9 cellular contexts compared by ENCODE assay signal in genomic region chr7:14717711-14718304, GRCh38.
DNase-seq lines count a peak whose midpoint lies in the region; ATAC-seq and TF ChIP-seq lines count a peak whose summit lies in the region.
"Had no signal": no experiment of that assay in that cellular context is flagged by ENCODE, and none has a peak within 500 bp of the region (broad histone marks: within the 10 kb centered on the region; RNA-seq: fewer than 3 reads in every experiment).

No MANE protein-coding gene starts in this region.

- no TSS peak for BruUV-seq in PC-3 (replicated peaks; lab: Mats Ljungman, UMichigan)

- no peak overlapping the region for H3K23ac ChIP-seq in neuronal stem cell (ENCODE audit: low read depth, low read length, poor library complexity)

- no peaks in the 10 kb centered on the region for H3F3A ChIP-seq in PC-3 (ENCODE audit: low read length, unreplicated experiment)

- in situ Hi-C loops in transverse colon (cut with MboI; ENCODE audit: low pct_ligation_motif_present in 1 of 4, low pct_unique_long_range_greater_than_20kb in 1 of 4, low sequenced_read_pairs in 3 of 4) = loop anchor here in 2 of 4 donors (10.0 kb wide), 1 partner anchor 297 kb away; no protein-coding TSS in a partner anchor

- H4K8ac ChIP-seq in neuronal stem cell (ENCODE audit: low read depth, low read length) = no peak overlapping the region

- H3K9me3 ChIP-seq in BE2C = no peaks in the 10 kb centered on the region
- H3K9me3 ChIP-seq in PC-3 (ENCODE audit: low read length) = no peaks in the 10 kb centered on the region
- H3K9me3 ChIP-seq in transverse colon = no peaks in the 10 kb centered on the region
- no peaks in the 10 kb centered on the region for H3K9me3 ChIP-seq in neuronal stem cell (replicated peaks in 1 of 2; ENCODE audit: control insufficient read depth in 2 of 2, insufficient read depth in 1 of 2, low read depth in 1 of 2, low read length in 2 of 2)

- no peak overlapping the region for H3K4me3 Mint-ChIP-seq in stimulated activated effector memory CD8-positive, alpha-beta T cell treated with anti-CD3 and anti-CD28 coated beads, Interleukin-12 subunit alpha, Interleukin-12 subunit beta, amount 100 ng/mL, for 72 hours
- H3K4me3 Mint-ChIP-seq: central memory CD8-positive, alpha-beta T cell had no signal

- no peak overlapping the region for H3K18ac ChIP-seq in neuronal stem cell (ENCODE audit: low read length)

- H3K4me2 ChIP-seq in PC-3 (ENCODE audit: low read length) = peak overlapping the region; percentile 36
- H3K4me2 ChIP-seq in neuronal stem cell (ENCODE audit: insufficient read depth, low read length, poor library complexity, severe bottlenecking) = no peak overlapping the region

- H4K91ac ChIP-seq in neuronal stem cell (ENCODE audit: low read depth, low read length, poor library complexity) = no peak overlapping the region

- no peak overlapping the region for H2BK15ac ChIP-seq in neuronal stem cell (ENCODE audit: low read length)

- H3K14ac ChIP-seq in neuronal stem cell (ENCODE audit: low read length) = no peak overlapping the region

- ATAC-seq in HG03159 (IDR thresholded peaks at IDR 0.05; ENCODE audit: unreplicated experiment) (peak; percentile 32), PC-3 (peak; percentile 47), HG03135 (IDR thresholded peaks at IDR 0.05; ENCODE audit: unreplicated experiment) (no peak)
- ATAC-seq in stimulated activated effector memory CD8-positive, alpha-beta T cell treated with anti-CD3 and anti-CD28 coated beads, Interleukin-12 subunit alpha, Interleukin-12 subunit beta, amount 100 ng/mL, for 72 hours = no peak

- H3K9ac ChIP-seq in PC-3 (ENCODE audit: low read length) (peak overlapping the region; percentile 38; the same call in 1 of the 2 replicates), neuronal stem cell (ENCODE audit: low read depth, low read length, poor library complexity) (no peak overlapping the region)

- H3K9me2 ChIP-seq in PC-3 (replicated peaks; ENCODE audit: low read length) = no peaks in the 10 kb centered on the region

- intact Hi-C loops in PC-3 (cut with micrococcal nuclease) = loop anchor here (1.0 to 5.0 kb wide), 7 partner anchors 43 to 1003 kb away; no protein-coding TSS in a partner anchor
- intact Hi-C loops in transverse colon (cut with DNase I; ENCODE audit: low total_unique reads) = loop anchor here (5.0 kb wide), 1 partner anchor 299 kb away; no protein-coding TSS in a partner anchor

- H3K4me1 Mint-ChIP-seq in stimulated activated effector memory CD8-positive, alpha-beta T cell treated with anti-CD3 and anti-CD28 coated beads, Interleukin-12 subunit alpha, Interleukin-12 subunit beta, amount 100 ng/mL, for 72 hours = peaks cover 6% of the 10 kb centered on the region
- H3K4me1 Mint-ChIP-seq: central memory CD8-positive, alpha-beta T cell had no signal

- CTCF ChIA-PET in PC-3 (lab: Charles Lee) = interaction anchor here (0.6 to 1.5 kb wide), 5 partner anchors 206 to 1708 kb away, joined by 3 to 28 read pairs (median 6); no protein-coding TSS in a partner anchor

- H3K27me3 ChIP-seq in BE2C (no peaks in the 10 kb centered on the region), PC-3 (ENCODE audit: low read length) (no peaks in the 10 kb centered on the region), transverse colon (no peaks in the 10 kb centered on the region), neuronal stem cell (ENCODE audit: control insufficient read depth in 3 of 3, insufficient read depth in 3 of 3, low read depth in 1 of 3, low read length in 3 of 3) (no peaks in the 10 kb centered on the region)

- no peak overlapping the region for H2BK5ac ChIP-seq in neuronal stem cell (ENCODE audit: low read length)

- peak; percentile 52 for TF ChIP-seq CTCF in BE2C (IDR thresholded peaks at IDR 0.05; ENCODE audit: low read depth, low read length)
- TF ChIP-seq CTCF in PC-3 (conservative IDR thresholded peaks at IDR 0.05; ENCODE audit: low read depth, low read length) = peak; percentile 81
- TF ChIP-seq CTCF in transverse colon (IDR thresholded peaks at IDR 0.05) = peak; percentile 32 to 55 (median 42)

- no peak overlapping the region for H2AK5ac ChIP-seq in neuronal stem cell (ENCODE audit: low read depth, low read length)

- WGBS in transverse colon (ENCODE audit: low coverage in 1 of 2), 2 donors = 26 to 29% methylated on average over 1 of the region's 1 CpG
- no CpG with 5 or more reads among the region's 1 CpG for WGBS in neuronal stem cell (ENCODE audit: extremely low coverage in 2 of 2, insufficient read length in 2 of 2, insufficient replicate concordance in 1 of 2), 2 donors

- H3K27ac ChIP-seq in PC-3 (ENCODE audit: low read length) = peak overlapping the region; percentile 63
- H3K27ac ChIP-seq in transverse colon = no peak overlapping the region
- no peak overlapping the region for H3K27ac ChIP-seq in neuronal stem cell (replicated peaks; ENCODE audit: low read length)

- no peaks in the 10 kb centered on the region for H3K36me3 Mint-ChIP-seq in stimulated activated effector memory CD8-positive, alpha-beta T cell treated with anti-CD3 and anti-CD28 coated beads, Interleukin-12 subunit alpha, Interleukin-12 subunit beta, amount 100 ng/mL, for 72 hours

- H4K20me1 ChIP-seq in PC-3 (ENCODE audit: low read length) = no peaks in the 10 kb centered on the region

- H3K79me2 ChIP-seq in PC-3 (ENCODE audit: low read length) = no peaks in the 10 kb centered on the region

- H3K9me3 Mint-ChIP-seq in stimulated activated effector memory CD8-positive, alpha-beta T cell treated with anti-CD3 and anti-CD28 coated beads, Interleukin-12 subunit alpha, Interleukin-12 subunit beta, amount 100 ng/mL, for 72 hours = no peaks in the 10 kb centered on the region
- H3K9me3 Mint-ChIP-seq: central memory CD8-positive, alpha-beta T cell had no signal

- H3K4me1 ChIP-seq in BE2C (no peaks in the 10 kb centered on the region; the same call in 1 of the 2 replicates), PC-3 (ENCODE audit: insufficient read depth, low read length) (peaks cover 9% of the 10 kb centered on the region), transverse colon (no peaks in the 10 kb centered on the region), neuronal stem cell (ENCODE audit: control insufficient read depth in 2 of 2, insufficient read depth in 1 of 2, low read depth in 1 of 2, low read length in 2 of 2) (no peaks in the 10 kb centered on the region)

- TF ChIP-seq EP300 in transverse colon (IDR thresholded peaks at IDR 0.05; ENCODE audit: low read depth) = no peak

- no peaks in the 10 kb centered on the region for H3K36me3 ChIP-seq in BE2C
- H3K36me3 ChIP-seq in PC-3 (ENCODE audit: low read depth, low read length) = no peaks in the 10 kb centered on the region
- H3K36me3 ChIP-seq in transverse colon = no peaks in the 10 kb centered on the region
- H3K36me3 ChIP-seq in neuronal stem cell (replicated peaks in 1 of 2; ENCODE audit: control insufficient read depth in 2 of 2, insufficient read depth in 2 of 2, low read length in 2 of 2) = no peaks in the 10 kb centered on the region

- DNase-seq in BE2C = no peak
- peak; percentile 57 for DNase-seq in PC-3
- peak; percentile 59 for DNase-seq in fibroblast of peridontal ligament (ENCODE audit: extremely low read depth)
- DNase-seq in transverse colon = no peak
- no peak for DNase-seq in stimulated activated effector memory CD8-positive, alpha-beta T cell treated with anti-CD3 and anti-CD28 coated beads, Interleukin-12 subunit alpha, Interleukin-12 subunit beta, amount 100 ng/mL, for 72 hours (ENCODE audit: low spot score in 2 of 2)
- no peak for DNase-seq in neuronal stem cell (ENCODE audit: low spot score)

- H3K27ac Mint-ChIP-seq in stimulated activated effector memory CD8-positive, alpha-beta T cell treated with anti-CD3 and anti-CD28 coated beads, Interleukin-12 subunit alpha, Interleukin-12 subunit beta, amount 100 ng/mL, for 72 hours = no peak overlapping the region

- H2AFZ ChIP-seq in PC-3 (ENCODE audit: low read length) (peak overlapping the region; percentile 63), neuronal stem cell (ENCODE audit: low read length) (no peak overlapping the region)

- H3K4ac ChIP-seq in neuronal stem cell (ENCODE audit: low read length) = no peak overlapping the region

- no peak overlapping the region for H2BK12ac ChIP-seq in neuronal stem cell (ENCODE audit: low read length)

- POLR2A ChIA-PET in PC-3 (lab: Charles Lee; ENCODE audit: unreplicated experiment) = no interaction called here

- H3K4me3 ChIP-seq in BE2C (ENCODE audit: low read depth, low read length) (no peak overlapping the region), PC-3 (ENCODE audit: low read length) (no peak overlapping the region), transverse colon (no peak overlapping the region), neuronal stem cell (ENCODE audit: low read length in 2 of 2) (no peak overlapping the region)

- H3K79me1 ChIP-seq in neuronal stem cell (ENCODE audit: low read depth, low read length) = no peaks in the 10 kb centered on the region

- H2BK120ac ChIP-seq in neuronal stem cell (ENCODE audit: low read depth, low read length) = no peak overlapping the region

- no peak for TF ChIP-seq POLR2A in transverse colon (IDR thresholded peaks at IDR 0.05)

Comparison
In these comparisons a context has a peak if more than half of its experiments do, and no peak if none do; other contexts are left out.
1. DNase-seq: peak in PC-3 (single experiment) and fibroblast of peridontal ligament (single experiment); none in BE2C (single experiment), transverse colon (single experiment), stimulated activated effector memory CD8-positive, alpha-beta T cell treated with anti-CD3 and anti-CD28 coated beads, Interleukin-12 subunit alpha, Interleukin-12 subunit beta, amount 100 ng/mL, for 72 hours (0 of 2) and neuronal stem cell (single experiment).
2. ATAC-seq: peak in HG03159 (single experiment) and PC-3 (single experiment); none in stimulated activated effector memory CD8-positive, alpha-beta T cell treated with anti-CD3 and anti-CD28 coated beads, Interleukin-12 subunit alpha, Interleukin-12 subunit beta, amount 100 ng/mL, for 72 hours (single experiment) and HG03135 (single experiment).
3. Peak in every context shown above with its lines, with median percentiles within 50 percentile points of each other: CTCF ChIP-seq.